ENCODE assay signal across 15 cellular contexts in the genomic region with DNA sequence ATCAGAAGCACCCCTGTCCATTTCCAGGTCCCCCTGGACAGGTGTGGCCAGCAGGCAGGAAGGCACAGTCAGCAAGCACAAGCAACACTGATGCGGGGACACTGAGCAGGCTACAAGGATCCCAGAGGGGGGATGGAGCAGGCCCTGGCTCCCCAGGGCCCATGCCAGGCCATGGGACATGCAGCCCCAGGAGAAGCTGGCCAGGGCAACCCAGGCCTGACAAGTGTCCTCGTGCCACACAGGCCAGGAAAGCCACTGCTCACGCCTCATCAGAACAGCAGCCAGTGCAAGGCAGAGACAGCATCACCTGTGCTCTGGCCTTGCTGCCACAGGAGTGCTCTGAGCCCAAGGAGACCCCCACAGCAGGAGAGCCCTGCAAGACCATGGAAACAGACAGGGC.
"Had no signal": no experiment of that assay in that cellular context is flagged by ENCODE, and none has a peak within 500 bp of the region (broad histone marks: within the 10 kb centered on the region; RNA-seq: fewer than 3 reads in every experiment).

No MANE protein-coding gene starts in this region.

- H3K4me3 ChIP-seq: colonic mucosa, suprapubic skin had no signal

- H3K9me3 ChIP-seq: colonic mucosa, suprapubic skin had no signal

- H3K36me3 ChIP-seq: brain microvascular endothelial cell, colonic mucosa, suprapubic skin had no signal

- H3K27ac ChIP-seq: brain microvascular endothelial cell, colonic mucosa, suprapubic skin had no signal

- H3K27me3 ChIP-seq: brain microvascular endothelial cell, colonic mucosa, suprapubic skin had no signal

- DNase-seq: activated CD4-positive, alpha-beta T cell treated with anti-CD3 and anti-CD28 coated beads, Interleukin-2, amount 50 U/mL, for 1 hour; activated naive CD4-positive, alpha-beta T cell; aorta; brain microvascular endothelial cell; colonic mucosa; erythroblast; foreskin melanocyte; glutamatergic neuron; hippocampal formation; mesendoderm; small intestine; stimulated activated CD4-positive, alpha-beta T cell treated with anti-CD3 and anti-CD28 coated beads, Interleukin-15, amount 100 ng/mL, for 24 hours; stimulated activated CD4-positive, alpha-beta T cell treated with anti-CD3 and anti-CD28 coated beads, Interleukin-2, amount 100 ng/mL, for 48 hours; trophoblast cell had no signal

- H3K4me1 ChIP-seq: colonic mucosa, suprapubic skin had no signal
